Comparison of ENCODE assay signal across 8 cellular contexts in the genomic region with DNA sequence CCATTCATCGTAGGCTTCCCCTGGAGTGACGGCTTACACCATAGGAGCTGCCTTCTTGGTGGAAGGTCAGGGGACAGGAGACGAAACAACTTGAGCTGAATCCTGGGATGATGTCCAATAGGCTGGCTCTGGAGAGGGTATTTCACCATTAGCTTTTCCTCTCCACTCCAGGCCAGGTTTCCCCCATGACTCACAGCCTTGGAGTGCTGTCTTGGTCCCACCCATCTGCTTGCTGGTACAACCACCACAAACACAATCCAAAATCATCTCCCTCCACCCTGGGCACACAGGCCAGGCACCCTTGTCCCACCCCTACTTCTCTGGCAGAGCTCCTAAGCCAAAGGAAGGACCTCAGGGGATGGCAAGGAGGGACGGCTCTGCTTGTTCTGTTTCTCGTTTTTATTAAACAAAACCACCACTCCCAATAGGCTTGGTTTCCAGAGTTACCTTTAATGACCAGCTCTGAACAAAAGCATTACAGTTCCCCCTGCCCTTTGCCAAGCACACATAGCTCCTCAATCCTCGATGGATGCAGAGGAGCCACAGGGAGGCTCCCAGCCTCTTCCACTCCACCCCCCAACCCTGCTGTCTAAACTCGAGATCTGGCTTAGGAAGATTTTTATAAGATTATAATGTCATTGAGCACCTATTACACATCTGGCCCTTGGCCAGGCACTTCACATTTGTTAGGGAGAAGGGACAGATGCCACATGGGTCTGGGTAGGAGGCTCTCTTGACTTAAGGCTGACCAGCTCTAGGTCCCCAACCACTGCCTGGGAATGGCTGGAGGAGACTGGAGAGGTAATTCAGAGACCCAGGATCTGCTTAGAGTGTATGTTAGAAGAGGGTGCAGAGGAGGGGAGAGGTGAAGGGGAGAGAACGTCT. TPM values are rescaled to one million over a fixed set of nuclear protein-coding genes. Genes with fewer than 3 reads are reported as not detected.
DNase-seq lines count a peak whose midpoint lies in the region; ATAC-seq, FAIRE-seq and TF ChIP-seq lines count a peak whose summit lies in the region.

No MANE protein-coding gene starts in this region.

- H3K79me2 ChIP-seq in endothelial cell of umbilical vein (ENCODE audit: control insufficient read depth, insufficient read depth, low read length): peaks cover 93% of the 10 kb centered on the region

- H3K4me2 ChIP-seq in endothelial cell of umbilical vein (ENCODE audit: insufficient read depth, low read length): peak overlapping the region; percentile 29

- POLR2A ChIA-PET in AG04449 (lab: Yijun Ruan, JAX): interaction anchor here (0.6 to 4.9 kb wide), 5 partner anchors 12 to 192 kb away, joined by 3 to 60 read pairs (median 4); partner anchors contain the start of gene CAVIN1
- POLR2A ChIA-PET in endothelial cell of umbilical vein (lab: Charles Lee): interaction anchor here (0.6 to 6.4 kb wide), 4 partner anchors 8 to 109 kb away, joined by 3 to 71 read pairs (median 12); partner anchors contain the start of gene CAVIN1

- DNase-seq in AG04449 (ENCODE audit: low read depth, low spot score) (no peak), NCI-H82 treated with DMSO at 0.1 percent for 48 hours (lab: John Stamatoyannopoulos, UW; ENCODE audit: unreplicated experiment) (peak; percentile 90), endothelial cell of umbilical vein (ENCODE audit: low read depth, low spot score) (peak; percentile 90)
- DNase-seq in activated T-cell treated with anti-CD3 and anti-CD28 coated beads, Interleukin-2, amount 50 U/mL, for 24 hours: no peak

- FAIRE-seq in endothelial cell of umbilical vein (lab: Jason Lieb, UNC): peak; percentile 99

- H3K36me3 Mint-ChIP-seq in activated T-cell treated with anti-CD3 and anti-CD28 coated beads, Interleukin-2, amount 50 U/mL, for 24 hours (ENCODE audit: low read depth): no peaks in the 10 kb centered on the region

- H4K20me1 ChIP-seq in endothelial cell of umbilical vein (replicated peaks; ENCODE audit: control insufficient read depth, extremely low read depth, insufficient read depth, low read length): no peaks in the 10 kb centered on the region

- H3K4me1 ChIP-seq in endothelial cell of umbilical vein (ENCODE audit: control insufficient read depth, extremely low read depth, insufficient read depth, low read length) (peaks cover 63% of the 10 kb centered on the region), muscle layer of duodenum (ENCODE audit: control insufficient read depth in 1 of 2, insufficient read depth in 2 of 2, low read length in 2 of 2) (peaks cover 29 to 83% of the 10 kb centered on the region in 2 donors)

- BruUV-seq in endothelial cell of umbilical vein (replicated peaks; lab: Mats Ljungman, UMichigan): no TSS peak

- TF ChIP-seq CTCF in AG04449 (IDR thresholded peaks at IDR 0.05; ENCODE audit: insufficient read depth, low read length, missing control alignments): no peak
- TF ChIP-seq CTCF in endothelial cell of umbilical vein (IDR thresholded peaks at IDR 0.05; ENCODE audit: extremely low read depth in 1 of 2, insufficient read depth in 1 of 2, low read depth in 1 of 2, low read length in 2 of 2): no peak

- no peak overlapping the region for H2AFZ ChIP-seq in endothelial cell of umbilical vein (ENCODE audit: low read depth, low read length)

- no peaks in the 10 kb centered on the region for H3K9me1 ChIP-seq in endothelial cell of umbilical vein (replicated peaks; ENCODE audit: control insufficient read depth, extremely low read depth, insufficient read depth, low read length)

- H3K27ac Mint-ChIP-seq in activated T-cell treated with anti-CD3 and anti-CD28 coated beads, Interleukin-2, amount 50 U/mL, for 24 hours: no peak overlapping the region

- peak overlapping the region; percentile 29 for H3K4me3 ChIP-seq in AG04449 (ENCODE audit: low read depth, low read length)
- no peak overlapping the region for H3K4me3 ChIP-seq in endothelial cell of umbilical vein (replicated peaks in 1 of 3; ENCODE audit: insufficient read depth in 1 of 3, low read depth in 1 of 3, low read length in 3 of 3)
- H3K4me3 ChIP-seq in muscle layer of duodenum (ENCODE audit: low read depth in 1 of 2, low read length in 2 of 2): peak overlapping the region in 1 of 2 donors; percentile 10

- peaks cover 10% of the 10 kb centered on the region in 2 experiments for H3K36me3 ChIP-seq in endothelial cell of umbilical vein (ENCODE audit: control insufficient read depth in 2 of 2, extremely low read depth in 1 of 2, insufficient read depth in 2 of 2, low read length in 2 of 2)
- H3K36me3 ChIP-seq in muscle layer of duodenum (ENCODE audit: control insufficient read depth in 1 of 2, insufficient read depth in 2 of 2, low read length in 2 of 2): peaks cover 0 to 5% of the 10 kb centered on the region in 2 donors

- H3K9me3 Mint-ChIP-seq in activated T-cell treated with anti-CD3 and anti-CD28 coated beads, Interleukin-2, amount 50 U/mL, for 24 hours: no peaks in the 10 kb centered on the region

- H3K27me3 ChIP-seq in endothelial cell of umbilical vein (ENCODE audit: control insufficient read depth in 2 of 2, insufficient read depth in 2 of 2, low read length in 2 of 2) (no peaks in the 10 kb centered on the region), muscle layer of duodenum (ENCODE audit: low read depth, low read length) (no peaks in the 10 kb centered on the region)

- peak overlapping the region; percentile 18 for H3K9ac ChIP-seq in endothelial cell of umbilical vein (replicated peaks; ENCODE audit: extremely low read depth, insufficient read depth, low read length)

- CTCF ChIA-PET in AG04449 (lab: Yijun Ruan, JAX) (interaction anchor here (0.6 to 8.9 kb wide), 9 partner anchors 10 to 390 kb away, joined by 3 to 54 read pairs (median 3); partner anchors contain the start of genes CAVIN1 and NKIRAS2), endothelial cell of umbilical vein (lab: Charles Lee) (interaction anchor here (0.7 to 9.1 kb wide), 8 partner anchors 12 to 118 kb away, joined by 3 to 81 read pairs (median 32); partner anchors contain the start of gene CAVIN1)

- H3K4me1 Mint-ChIP-seq in activated T-cell treated with anti-CD3 and anti-CD28 coated beads, Interleukin-2, amount 50 U/mL, for 24 hours (ENCODE audit: low read depth): peaks cover 17% of the 10 kb centered on the region

- ATAC-seq in HG03039 (IDR thresholded peaks at IDR 0.05; ENCODE audit: unreplicated experiment): no peak
- no peak for ATAC-seq in GM18511 (IDR thresholded peaks at IDR 0.05; ENCODE audit: unreplicated experiment)
- no peak for ATAC-seq in GM18868 (IDR thresholded peaks at IDR 0.05; ENCODE audit: unreplicated experiment)

- H3K27me3 Mint-ChIP-seq in activated T-cell treated with anti-CD3 and anti-CD28 coated beads, Interleukin-2, amount 50 U/mL, for 24 hours: no peaks in the 10 kb centered on the region

- no peak overlapping the region for H3K4me3 Mint-ChIP-seq in activated T-cell treated with anti-CD3 and anti-CD28 coated beads, Interleukin-2, amount 50 U/mL, for 24 hours

- peak; percentile 54 for TF ChIP-seq POLR2A in endothelial cell of umbilical vein (IDR thresholded peaks at IDR 0.05; ENCODE audit: low read depth, low read length)

- dilution Hi-C loops in endothelial cell of umbilical vein (cut with MboI; ENCODE audit: extremely low pct_ligation_motif_present, low sequenced_read_pairs): no loop called here

- H3K27ac ChIP-seq in endothelial cell of umbilical vein (ENCODE audit: insufficient read depth, low read depth, low read length) (peak overlapping the region; percentile 72), muscle layer of duodenum (ENCODE audit: low read length) (peak overlapping the region; percentile 80)

- H3K9me3 ChIP-seq in endothelial cell of umbilical vein (replicated peaks; ENCODE audit: control insufficient read depth, insufficient read depth, low read length) (no peaks in the 10 kb centered on the region), muscle layer of duodenum (ENCODE audit: control insufficient read depth in 1 of 2, low read length in 2 of 2) (no peaks in the 10 kb centered on the region)

- intact Hi-C loops in endothelial cell of umbilical vein (cut with micrococcal nuclease): loop anchor here (5.0 kb wide), 2 partner anchors 48 to 187 kb away; partner anchors contain the start of gene ATP6V0A1

TF ChIP-seq in endothelial cell of umbilical vein, 7 proteins besides CTCF, POLR2A, EP300 and RAD21 (continues in another document):
- TF ChIP-seq, protein P1, sequence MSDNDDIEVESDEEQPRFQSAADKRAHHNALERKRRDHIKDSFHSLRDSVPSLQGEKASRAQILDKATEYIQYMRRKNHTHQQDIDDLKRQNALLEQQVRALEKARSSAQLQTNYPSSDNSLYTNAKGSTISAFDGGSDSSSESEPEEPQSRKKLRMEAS (IDR thresholded peaks at IDR 0.05; ENCODE audit: insufficient read depth, insufficient read length): no peak
- TF ChIP-seq MYC (IDR thresholded peaks at IDR 0.05; ENCODE audit: low read depth, low read length): peak; percentile 9

RNA-seq across cellular contexts. Expression of gene CAVIN1, which starts 13.3 kb away (rescaled TPM):
- total RNA-seq in endothelial cell of umbilical vein: 663 and 684 TPM in 2 replicates
- 292 and 303 TPM in 2 replicates for polyA plus RNA-seq in endothelial cell of umbilical vein
- polyA plus RNA-seq in endothelial cell of umbilical vein (2011; cell fraction: cytosol; rRNA removed): 292 and 325 TPM in 2 replicates
- 136 and 153 TPM in 2 replicates for polyA plus RNA-seq in endothelial cell of umbilical vein (2011; cell fraction: nucleus; rRNA removed)
- 489 and 555 TPM in 2 replicates for polyA plus RNA-seq in endothelial cell of umbilical vein (2012)
- polyA minus RNA-seq in endothelial cell of umbilical vein: 263 and 271 TPM in 2 replicates
- 99.5 TPM for polyA minus RNA-seq in endothelial cell of umbilical vein (2011; cell fraction: cytosol; rRNA and poly(A)+ RNA removed)
- 60.6 and 86.5 TPM in 2 replicates for polyA minus RNA-seq in endothelial cell of umbilical vein (2011; cell fraction: nucleus; rRNA and poly(A)+ RNA removed)

RNA-seq across cellular contexts. Expression of gene STAT3, which starts 21.5 kb away (rescaled TPM):
- 108 and 124 TPM in 2 replicates for total RNA-seq in endothelial cell of umbilical vein
- polyA plus RNA-seq in endothelial cell of umbilical vein: 48.2 and 59.1 TPM in 2 replicates
- polyA plus RNA-seq in endothelial cell of umbilical vein (2011; cell fraction: cytosol; rRNA removed): 53.0 and 53.1 TPM in 2 replicates
- 102 and 117 TPM in 2 replicates for polyA plus RNA-seq in endothelial cell of umbilical vein (2011; cell fraction: nucleus; rRNA removed)
- polyA plus RNA-seq in endothelial cell of umbilical vein (2012): 74.6 and 78.3 TPM in 2 replicates
- 130 and 144 TPM in 2 replicates for polyA minus RNA-seq in endothelial cell of umbilical vein
- 55.0 TPM for polyA minus RNA-seq in endothelial cell of umbilical vein (2011; cell fraction: cytosol; rRNA and poly(A)+ RNA removed)
- polyA minus RNA-seq in endothelial cell of umbilical vein (2011; cell fraction: nucleus; rRNA and poly(A)+ RNA removed): 64.6 and 75.9 TPM in 2 replicates

RNA-seq across cellular contexts. Expression of gene ATP6V0A1, which starts 49.0 kb away (rescaled TPM):
- 36.4 and 37.3 TPM in 2 replicates for total RNA-seq in endothelial cell of umbilical vein
- polyA plus RNA-seq in endothelial cell of umbilical vein: 49.2 and 55.9 TPM in 2 replicates
- 23.8 and 26.4 TPM in 2 replicates for polyA plus RNA-seq in endothelial cell of umbilical vein (2011; cell fraction: cytosol; rRNA removed)
- polyA plus RNA-seq in endothelial cell of umbilical vein (2011; cell fraction: nucleus; rRNA removed): 112 and 129 TPM in 2 replicates
- 27.7 and 32.3 TPM in 2 replicates for polyA plus RNA-seq in endothelial cell of umbilical vein (2012)
- polyA minus RNA-seq in endothelial cell of umbilical vein: 106 and 151 TPM in 2 replicates
- 19.3 TPM for polyA minus RNA-seq in endothelial cell of umbilical vein (2011; cell fraction: cytosol; rRNA and poly(A)+ RNA removed)
- polyA minus RNA-seq in endothelial cell of umbilical vein (2011; cell fraction: nucleus; rRNA and poly(A)+ RNA removed): 70.8 and 102 TPM in 2 replicates

Comparison
In these comparisons a context has a peak if more than half of its experiments do, and no peak if none do; other contexts are left out.
1. DNase-seq: peak in NCI-H82 treated with DMSO at 0.1 percent for 48 hours (single experiment) and endothelial cell of umbilical vein (single experiment); none in AG04449 (single experiment) and activated T-cell treated with anti-CD3 and anti-CD28 coated beads, Interleukin-2, amount 50 U/mL, for 24 hours (single experiment).